In genomic region chr3:158711886-158712285, GRCh38 we compare ENCODE assay signal across 11 cellular contexts. TPM values are rescaled to one million over a fixed set of nuclear protein-coding genes. Genes with fewer than 3 reads are reported as not detected.
DNase-seq lines count a peak whose midpoint lies in the region; ATAC-seq and TF ChIP-seq lines count a peak whose summit lies in the region.
"Had no signal": no experiment of that assay in that cellular context is flagged by ENCODE, and none has a peak within 500 bp of the region (broad histone marks: within the 10 kb centered on the region; RNA-seq: fewer than 3 reads in every experiment).

No MANE protein-coding gene starts in this region.

- intact Hi-C loops in stomach (cut with DNase I; ENCODE audit: low total_unique reads) = no loop called here

- peaks cover 25% of the 10 kb centered on the region for H3K4me1 ChIP-seq in foreskin keratinocyte
- H3K4me1 ChIP-seq in stomach = peaks cover 4 to 31% (median 16%) of the 10 kb centered on the region in 4 donors

- H3K27me3 ChIP-seq in foreskin keratinocyte = no peaks in the 10 kb centered on the region
- H3K27me3 ChIP-seq in stomach = no peaks in the 10 kb centered on the region

- ATAC-seq in GM21529 (IDR thresholded peaks at IDR 0.05; ENCODE audit: unreplicated experiment) = peak; percentile 34
- no peak for ATAC-seq in T-helper 17 cell
- ATAC-seq in foreskin keratinocyte = peak; percentile 66
- no peak for ATAC-seq in HG03571 (IDR thresholded peaks at IDR 0.05; ENCODE audit: unreplicated experiment)
- no peak for ATAC-seq in GM21576 (IDR thresholded peaks at IDR 0.05; ENCODE audit: unreplicated experiment)

- no peaks in the 10 kb centered on the region for H3K27me3 Mint-ChIP-seq in T-helper 17 cell
- H3K27me3 Mint-ChIP-seq: central memory CD8-positive, alpha-beta T cell had no signal

- H3K36me3 Mint-ChIP-seq in T-helper 17 cell (ENCODE audit: low read depth) = peaks cover 5% of the 10 kb centered on the region

- no peaks in the 10 kb centered on the region for H3K9me3 ChIP-seq in T-helper 17 cell (ENCODE audit: control insufficient read depth, low read length, poor library complexity, severe bottlenecking)
- H3K9me3 ChIP-seq in stomach = no peaks in the 10 kb centered on the region

- 6 to 40% (median 19%) methylated on average over 1 of the region's 1 CpG for WGBS in stomach, 5 donors

- H3K4me3 Mint-ChIP-seq in T-helper 17 cell = no peak overlapping the region
- H3K4me3 Mint-ChIP-seq: central memory CD8-positive, alpha-beta T cell had no signal

- TF ChIP-seq CTCF in foreskin keratinocyte (conservative IDR thresholded peaks at IDR 0.05) = no peak
- TF ChIP-seq CTCF in stomach (IDR thresholded peaks at IDR 0.05) = no peak

- H3K4me3 ChIP-seq in stomach = no peak overlapping the region

- peaks cover 0 to 36% (median 28%) of the 10 kb centered on the region in 4 donors for H3K36me3 ChIP-seq in stomach

- DNase-seq in T-helper 17 cell = no peak
- DNase-seq in foreskin keratinocyte = peak; percentile 65 to 79
- DNase-seq in stomach = no peak
- DNase-seq in NOMO-1 (lab: John Stamatoyannopoulos, UW; ENCODE audit: unreplicated experiment in 2 of 2) = no peak
- no peak for DNase-seq in NCI-H2227 treated with DMSO at 0.1 percent for 48 hours (lab: John Stamatoyannopoulos, UW)
- DNase-seq: activated CD4-positive, alpha-beta T cell treated with anti-CD3 and anti-CD28 coated beads for 1 hour; NCI-H187 treated with DMSO at 0.1 percent for 48 hours had no signal

- peak overlapping the region; percentile 54 for H3K27ac Mint-ChIP-seq in T-helper 17 cell

- no peak for TF ChIP-seq EP300 in stomach (IDR thresholded peaks at IDR 0.05)

- peaks cover 9% of the 10 kb centered on the region for H3K4me1 Mint-ChIP-seq in T-helper 17 cell
- H3K4me1 Mint-ChIP-seq: central memory CD8-positive, alpha-beta T cell had no signal

- H3K27ac ChIP-seq in foreskin keratinocyte = peak overlapping the region; percentile 21
- peak overlapping the region in 3 of 5 donors; percentile 3 to 77 (median 76) for H3K27ac ChIP-seq in stomach

- no peak for TF ChIP-seq POLR2A in stomach (IDR thresholded peaks at IDR 0.05)

RNA-seq across cellular contexts. Expression of gene RARRES1, which starts 20.4 kb away (rescaled TPM):
- not detected for total RNA-seq in T-helper 17 cell
- not detected in 2 replicates for total RNA-seq in foreskin keratinocyte
- 0.04 TPM in 1 of 2 replicates, not detected in the other for polyA plus RNA-seq in foreskin keratinocyte
- 100 to 1,000 TPM in 1 of 5 donors, 10 to 100 TPM in 2, 1 to 10 TPM in 1, under 1 TPM in 1; 0.43 to 237 (median 12.1) TPM for total RNA-seq in stomach
- 1 to 10 TPM in 2 of 3 donors, under 1 TPM in 1; 0.76 to 7.5 (median 3.8) TPM for polyA plus RNA-seq in stomach

RNA-seq across cellular contexts. Expression of gene LXN, which starts 39.4 kb away (rescaled TPM):
- total RNA-seq in T-helper 17 cell = 1 to 10 TPM; 3.6 to 5.6 TPM
- total RNA-seq in foreskin keratinocyte = 7.8 and 11.0 TPM in 2 replicates
- 7.9 and 11.4 TPM in 2 replicates for polyA plus RNA-seq in foreskin keratinocyte
- total RNA-seq in stomach = 10 to 100 TPM in 2 of 5 donors, 1 to 10 TPM in 3; 1.8 to 20.3 (median 8.7) TPM
- 10 to 100 TPM; 13.7 to 20.9 (median 15.1) TPM for polyA plus RNA-seq in stomach

Comparison
In these comparisons a context has a peak if more than half of its experiments do, and no peak if none do; other contexts are left out.
1. ATAC-seq: peak in GM21529 (single experiment) and foreskin keratinocyte (single experiment); none in T-helper 17 cell (single experiment), HG03571 (single experiment) and GM21576 (single experiment).
2. DNase-seq: peak in foreskin keratinocyte (2 of 2); none in T-helper 17 cell (0 of 3), stomach (single experiment), NOMO-1 (0 of 2) and NCI-H2227 treated with DMSO at 0.1 percent for 48 hours (single experiment).